In the genomic region with DNA sequence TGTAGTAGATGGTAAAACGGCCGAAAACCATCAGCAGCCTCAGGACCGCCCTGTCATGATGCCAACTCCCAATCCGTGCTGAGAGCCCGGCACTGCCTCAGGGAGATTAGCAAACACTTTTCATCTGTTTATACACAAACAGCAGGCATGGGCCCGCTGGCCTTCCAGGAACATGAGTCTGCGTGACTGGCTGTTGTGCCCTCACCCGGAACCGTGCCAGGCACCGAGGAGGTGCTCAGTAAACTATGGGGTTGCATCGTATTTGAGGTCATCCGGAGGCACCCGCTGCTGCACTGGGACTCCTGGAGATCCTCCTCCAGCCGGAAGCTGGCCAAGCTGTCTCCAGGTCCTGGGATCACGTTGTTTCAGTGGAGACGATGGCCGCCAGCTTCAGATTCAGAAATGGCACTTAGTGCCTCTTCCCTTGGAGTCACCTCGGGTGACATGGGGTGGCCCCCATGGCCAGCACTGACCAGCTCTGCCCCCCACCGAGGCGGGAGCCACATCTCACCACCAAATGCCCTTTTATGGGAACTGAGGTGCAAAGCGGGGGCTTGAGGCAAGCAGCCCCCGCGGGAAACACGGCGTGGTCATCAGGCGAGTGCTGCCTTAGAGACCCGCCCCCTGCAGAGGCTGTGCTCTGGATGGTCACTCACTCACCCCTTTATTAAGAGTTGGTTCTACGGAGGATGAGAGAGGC, we compare ENCODE assay signal across 17 cellular contexts.
DNase-seq lines count a peak whose midpoint lies in the region; ATAC-seq and TF ChIP-seq lines count a peak whose summit lies in the region.
"Had no signal": no experiment of that assay in that cellular context is flagged by ENCODE, and none has a peak within 500 bp of the region (broad histone marks: within the 10 kb centered on the region; RNA-seq: fewer than 3 reads in every experiment).

No MANE protein-coding gene starts in this region.

- peak; percentile 14 for DNase-seq in G401 (ENCODE audit: low spot score)
- DNase-seq in NCI-H2107 treated with DMSO at 0.1 percent for 48 hours (lab: John Stamatoyannopoulos, UW; ENCODE audit: unreplicated experiment), result peak; percentile 79
- peak; percentile 56 for DNase-seq in SHP77 treated with DMSO at 0.1 percent for 48 hours (lab: John Stamatoyannopoulos, UW)
- no peak for DNase-seq in activated naive CD4-positive, alpha-beta T cell treated with anti-CD3 and anti-CD28 coated beads for 36 hours
- DNase-seq in ascending aorta (ENCODE audit: low spot score in 2 of 2), result no peak
- DNase-seq in cerebellar cortex (ENCODE audit: low spot score), result no peak
- DNase-seq: caudate nucleus, left ventricle myocardium superior had no signal

- ATAC-seq in GM21825 (IDR thresholded peaks at IDR 0.05; ENCODE audit: unreplicated experiment), result no peak
- ATAC-seq: foreskin keratinocyte; HepG2; left ventricle myocardium superior; stimulated activated effector memory CD8-positive, alpha-beta T cell treated with anti-CD3 and anti-CD28 coated beads, Interleukin-12 subunit alpha, Interleukin-12 subunit beta, amount 100 ng/mL, for 72 hours had no signal

- intact Hi-C loops in activated naive CD4-positive, alpha-beta T cell treated with anti-CD3 and anti-CD28 coated beads for 36 hours (cut with micrococcal nuclease), result no loop called here
- intact Hi-C loops in ascending aorta (cut with DNase I), result no loop called here

- H3K9ac ChIP-seq in BLaER1, result no peak overlapping the region
- H3K9ac ChIP-seq: parathyroid adenoma had no signal

- H3K27ac ChIP-seq in BLaER1 (0 out of 2 replicates have a peak overlapping the region, but pooled peaks have one; percentile 59), ascending aorta (no peak overlapping the region)
- H3K27ac ChIP-seq: foreskin keratinocyte, parathyroid adenoma, skin epidermis, upper lobe of left lung had no signal

- no peak overlapping the region for H3K27ac Mint-ChIP-seq in activated naive CD4-positive, alpha-beta T cell treated with anti-CD3 and anti-CD28 coated beads for 36 hours
- H3K27ac Mint-ChIP-seq: activated naive CD8-positive, alpha-beta T cell; stimulated activated effector memory CD8-positive, alpha-beta T cell treated with anti-CD3 and anti-CD28 coated beads, Interleukin-12 subunit alpha, Interleukin-12 subunit beta, amount 100 ng/mL, for 72 hours had no signal

- H3K27me3 Mint-ChIP-seq in activated naive CD4-positive, alpha-beta T cell treated with anti-CD3 and anti-CD28 coated beads for 36 hours (ENCODE audit: low read depth), result no peaks in the 10 kb centered on the region
- H3K27me3 Mint-ChIP-seq: activated naive CD8-positive, alpha-beta T cell had no signal

- no peaks in the 10 kb centered on the region for H3K9me3 Mint-ChIP-seq in activated naive CD4-positive, alpha-beta T cell treated with anti-CD3 and anti-CD28 coated beads for 36 hours
- H3K9me3 Mint-ChIP-seq: stimulated activated effector memory CD8-positive, alpha-beta T cell treated with anti-CD3 and anti-CD28 coated beads, Interleukin-12 subunit alpha, Interleukin-12 subunit beta, amount 100 ng/mL, for 72 hours had no signal

- H4K20me1 ChIP-seq in BLaER1, result no peaks in the 10 kb centered on the region

- H3K4me1 ChIP-seq in BLaER1 (peaks cover 64% of the 10 kb centered on the region), ascending aorta (no peaks in the 10 kb centered on the region)
- H3K4me1 ChIP-seq: foreskin keratinocyte, parathyroid adenoma, upper lobe of left lung had no signal

- no peak overlapping the region for H3K4me3 Mint-ChIP-seq in activated naive CD4-positive, alpha-beta T cell treated with anti-CD3 and anti-CD28 coated beads for 36 hours
- H3K4me3 Mint-ChIP-seq: activated naive CD8-positive, alpha-beta T cell; stimulated activated effector memory CD8-positive, alpha-beta T cell treated with anti-CD3 and anti-CD28 coated beads, Interleukin-12 subunit alpha, Interleukin-12 subunit beta, amount 100 ng/mL, for 72 hours had no signal

- H3K36me3 Mint-ChIP-seq in activated naive CD4-positive, alpha-beta T cell treated with anti-CD3 and anti-CD28 coated beads for 36 hours (ENCODE audit: low read depth), result no peaks in the 10 kb centered on the region
- H3K36me3 Mint-ChIP-seq: activated naive CD8-positive, alpha-beta T cell; stimulated activated effector memory CD8-positive, alpha-beta T cell treated with anti-CD3 and anti-CD28 coated beads, Interleukin-12 subunit alpha, Interleukin-12 subunit beta, amount 100 ng/mL, for 72 hours had no signal

- H3K36me3 ChIP-seq in BLaER1, result no peaks in the 10 kb centered on the region
- H3K36me3 ChIP-seq in ascending aorta, result no peaks in the 10 kb centered on the region
- H3K36me3 ChIP-seq: upper lobe of left lung had no signal

- TF ChIP-seq CTCF in ascending aorta (IDR thresholded peaks at IDR 0.05), result no peak

- no peaks in the 10 kb centered on the region for H3K4me1 Mint-ChIP-seq in activated naive CD4-positive, alpha-beta T cell treated with anti-CD3 and anti-CD28 coated beads for 36 hours (ENCODE audit: low read depth)
- H3K4me1 Mint-ChIP-seq: stimulated activated effector memory CD8-positive, alpha-beta T cell treated with anti-CD3 and anti-CD28 coated beads, Interleukin-12 subunit alpha, Interleukin-12 subunit beta, amount 100 ng/mL, for 72 hours had no signal

- H3K4me3 ChIP-seq in BLaER1 (no peak overlapping the region), ascending aorta (no peak overlapping the region)
- H3K4me3 ChIP-seq: skin epidermis, upper lobe of left lung had no signal

- H3K4me2 ChIP-seq in BLaER1, result no peak overlapping the region

- no peaks in the 10 kb centered on the region for H3K27me3 ChIP-seq in BLaER1
- H3K27me3 ChIP-seq in ascending aorta, result no peaks in the 10 kb centered on the region
- H3K27me3 ChIP-seq: foreskin keratinocyte, upper lobe of left lung had no signal

- H3K9me3 ChIP-seq in BLaER1 (no peaks in the 10 kb centered on the region), ascending aorta (no peaks in the 10 kb centered on the region)
- H3K9me3 ChIP-seq: upper lobe of left lung had no signal

- in situ Hi-C loops in G401 (cut with HindIII; ENCODE audit: low sequenced_read_pairs), result no loop called here

- CTCF ChIA-PET in activated naive CD4-positive, alpha-beta T cell treated with anti-CD3 and anti-CD28 coated beads for 36 hours (lab: Charles Lee), result no interaction called here

Comparison
In these comparisons a context has a peak if more than half of its experiments do, and no peak if none do; other contexts are left out.
1. DNase-seq: peak in G401 (single experiment), NCI-H2107 treated with DMSO at 0.1 percent for 48 hours (single experiment) and SHP77 treated with DMSO at 0.1 percent for 48 hours (single experiment); none in activated naive CD4-positive, alpha-beta T cell treated with anti-CD3 and anti-CD28 coated beads for 36 hours (single experiment), ascending aorta (0 of 2) and cerebellar cortex (single experiment).